In the genomic region with DNA sequence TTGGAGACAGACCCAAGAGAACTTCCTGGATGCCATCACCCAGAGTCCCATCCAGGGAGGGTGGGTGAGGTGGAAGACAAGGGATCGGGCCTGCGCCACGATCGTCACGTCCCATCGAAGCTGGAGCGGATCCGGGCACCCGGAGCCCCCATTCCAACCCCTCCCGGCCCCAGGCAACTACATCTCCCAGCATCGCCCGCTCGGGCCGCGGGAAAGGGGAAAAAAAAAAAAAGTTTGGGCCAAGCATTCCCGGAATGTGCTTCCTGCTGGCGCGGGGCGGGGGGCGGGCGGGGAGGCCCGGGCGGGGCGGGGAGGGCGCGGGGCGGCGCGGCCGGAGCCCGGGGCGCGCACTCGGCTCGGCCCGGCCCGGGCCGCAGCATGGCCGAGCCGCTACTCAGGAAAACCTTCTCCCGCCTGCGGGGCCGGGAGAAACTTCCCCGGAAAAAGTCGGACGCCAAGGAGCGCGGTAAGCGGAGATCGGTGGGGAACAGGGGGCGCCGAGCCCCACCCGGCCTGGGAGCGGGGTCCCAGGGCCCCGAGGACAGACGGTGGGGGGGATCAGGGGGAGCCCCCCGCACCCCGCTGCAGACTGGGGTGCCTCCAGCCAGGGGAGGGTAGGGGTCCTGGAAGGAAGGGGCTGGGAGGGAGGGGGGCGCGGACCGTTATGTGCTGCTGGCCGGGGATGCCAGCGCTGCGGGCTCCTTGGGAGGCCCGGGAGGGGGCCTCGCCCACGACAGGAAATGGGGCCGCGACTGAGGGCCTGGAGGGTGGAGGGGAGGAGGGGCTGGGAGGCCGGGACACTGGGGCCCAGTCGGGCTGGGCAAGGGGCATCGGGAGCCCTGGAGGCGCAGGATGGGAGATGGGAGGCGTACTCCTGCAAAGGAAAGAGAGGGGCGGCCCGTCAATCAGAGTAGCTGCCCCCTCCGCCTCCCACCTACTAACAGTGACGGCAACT, we compare ENCODE assay signal across 8 cellular contexts. TPM values are rescaled to one million over a fixed set of nuclear protein-coding genes. Genes with fewer than 3 reads are reported as not detected.
DNase-seq lines count a peak whose midpoint lies in the region; ATAC-seq, FAIRE-seq and TF ChIP-seq lines count a peak whose summit lies in the region.

A gene with protein sequence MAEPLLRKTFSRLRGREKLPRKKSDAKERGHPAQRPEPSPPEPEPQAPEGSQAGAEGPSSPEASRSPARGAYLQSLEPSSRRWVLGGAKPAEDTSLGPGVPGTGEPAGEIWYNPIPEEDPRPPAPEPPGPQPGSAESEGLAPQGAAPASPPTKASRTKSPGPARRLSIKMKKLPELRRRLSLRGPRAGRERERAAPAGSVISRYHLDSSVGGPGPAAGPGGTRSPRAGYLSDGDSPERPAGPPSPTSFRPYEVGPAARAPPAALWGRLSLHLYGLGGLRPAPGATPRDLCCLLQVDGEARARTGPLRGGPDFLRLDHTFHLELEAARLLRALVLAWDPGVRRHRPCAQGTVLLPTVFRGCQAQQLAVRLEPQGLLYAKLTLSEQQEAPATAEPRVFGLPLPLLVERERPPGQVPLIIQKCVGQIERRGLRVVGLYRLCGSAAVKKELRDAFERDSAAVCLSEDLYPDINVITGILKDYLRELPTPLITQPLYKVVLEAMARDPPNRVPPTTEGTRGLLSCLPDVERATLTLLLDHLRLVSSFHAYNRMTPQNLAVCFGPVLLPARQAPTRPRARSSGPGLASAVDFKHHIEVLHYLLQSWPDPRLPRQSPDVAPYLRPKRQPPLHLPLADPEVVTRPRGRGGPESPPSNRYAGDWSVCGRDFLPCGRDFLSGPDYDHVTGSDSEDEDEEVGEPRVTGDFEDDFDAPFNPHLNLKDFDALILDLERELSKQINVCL (plus strand): TSS at position 346 of the 955 bp plus-strand sequence. CDS start 33 bp downstream, at position 379.

- H3K4me1 Mint-ChIP-seq in activated CD8-positive, alpha-beta T cell treated with anti-CD3 and anti-CD28 coated beads, Interleukin-2, amount 10 ng/mL, durations not matched to agents 7 days and 5 days (ENCODE audit: low read depth), result peaks cover 14% of the 10 kb centered on the region
- H3K4me1 Mint-ChIP-seq in nephron, result peaks cover 10% of the 10 kb centered on the region

- ATAC-seq in activated CD8-positive, alpha-beta T cell treated with anti-CD3 and anti-CD28 coated beads, Interleukin-2, amount 10 ng/mL, durations not matched to agents 7 days and 5 days, result peak; percentile 53
- ATAC-seq in HG03378 (IDR thresholded peaks at IDR 0.05; ENCODE audit: unreplicated experiment) (no peak), GM18868 (IDR thresholded peaks at IDR 0.05; ENCODE audit: unreplicated experiment) (no peak), GM19463 (IDR thresholded peaks at IDR 0.05; ENCODE audit: unreplicated experiment) (no peak)

- peak within 1 kb of the TSS; percentile 83 for H3K4me3 ChIP-seq in fibroblast of the aortic adventitia (ENCODE audit: low read depth, low read length)

- CTCF ChIA-PET in activated CD8-positive, alpha-beta T cell treated with anti-CD3 and anti-CD28 coated beads, Interleukin-2, amount 10 ng/mL, durations not matched to agents 7 days and 5 days (lab: Charles Lee), result interaction anchor here (1.5 to 1.6 kb wide), 2 partner anchors 15 to 17 kb away, joined by 5 to 6 read pairs; no protein-coding TSS in a partner anchor

- peaks cover 16% of the 10 kb centered on the region for H3K27me3 Mint-ChIP-seq in activated CD8-positive, alpha-beta T cell treated with anti-CD3 and anti-CD28 coated beads, Interleukin-2, amount 10 ng/mL, durations not matched to agents 7 days and 5 days (ENCODE audit: low read depth)
- H3K27me3 Mint-ChIP-seq in nephron (ENCODE audit: low read depth), result peaks cover 6% of the 10 kb centered on the region

- no peaks in the 10 kb centered on the region for H3K36me3 Mint-ChIP-seq in activated CD8-positive, alpha-beta T cell treated with anti-CD3 and anti-CD28 coated beads, Interleukin-2, amount 10 ng/mL, durations not matched to agents 7 days and 5 days (ENCODE audit: low read depth)
- H3K36me3 Mint-ChIP-seq in nephron (ENCODE audit: low read depth), result peaks cover 23% of the 10 kb centered on the region

- DNase-seq in H4 (ENCODE audit: low spot score), result peak; percentile 42
- no peak for DNase-seq in activated CD8-positive, alpha-beta T cell treated with anti-CD3 and anti-CD28 coated beads, Interleukin-2, amount 10 ng/mL, durations not matched to agents 7 days and 5 days
- peak; percentile 72 for DNase-seq in fibroblast of the aortic adventitia (ENCODE audit: low read depth)
- DNase-seq in urothelium cell line (ENCODE audit: low spot score), result peak; percentile 82

- no peak for FAIRE-seq in urothelium cell line (lab: Jason Lieb, UNC)

- H3K4me3 Mint-ChIP-seq in activated CD8-positive, alpha-beta T cell treated with anti-CD3 and anti-CD28 coated beads, Interleukin-2, amount 10 ng/mL, durations not matched to agents 7 days and 5 days, result peak within 1 kb of the TSS; percentile 45
- peak within 1 kb of the TSS; percentile 84 to 94 (median 87) for H3K4me3 Mint-ChIP-seq in nephron

- POLR2A ChIA-PET in activated CD8-positive, alpha-beta T cell treated with anti-CD3 and anti-CD28 coated beads, Interleukin-2, amount 10 ng/mL, durations not matched to agents 7 days and 5 days (lab: Charles Lee), result interaction anchor here (1.5 kb wide), 1 partner anchor 17 kb away, joined by 3 read pairs; no protein-coding TSS in a partner anchor

- no peak for TF ChIP-seq CTCF in fibroblast of the aortic adventitia (IDR thresholded peaks at IDR 0.05; ENCODE audit: insufficient read depth, low read length)
- no peak for TF ChIP-seq CTCF in nephron (IDR thresholded peaks at IDR 0.05; ENCODE audit: unreplicated experiment in 3 of 3)

- H3K27ac Mint-ChIP-seq in activated CD8-positive, alpha-beta T cell treated with anti-CD3 and anti-CD28 coated beads, Interleukin-2, amount 10 ng/mL, durations not matched to agents 7 days and 5 days, result peak within 1 kb of the TSS; percentile 39
- peak within 1 kb of the TSS; percentile 79 to 90 (median 85) for H3K27ac Mint-ChIP-seq in nephron

- no peaks in the 10 kb centered on the region for H3K9me3 Mint-ChIP-seq in activated CD8-positive, alpha-beta T cell treated with anti-CD3 and anti-CD28 coated beads, Interleukin-2, amount 10 ng/mL, durations not matched to agents 7 days and 5 days (ENCODE audit: insufficient read depth)
- H3K9me3 Mint-ChIP-seq in nephron, result peaks cover 18% of the 10 kb centered on the region

RNA-seq across cellular contexts. Expression of the gene that starts here (rescaled TPM):
- 11.7 and 15.1 TPM in 2 replicates for total RNA-seq in H4 (2014; rRNA removed; shearing (Covaris generic))
- under 1 TPM in 1 of 2 experiments, not detected in 1; 0.13 TPM for total RNA-seq in activated CD8-positive, alpha-beta T cell treated with anti-CD3 and anti-CD28 coated beads, Interleukin-2, amount 10 ng/mL, durations not matched to agents 7 days and 5 days
- total RNA-seq in fibroblast of the aortic adventitia (ENCODE audit: low replicate concordance), result 36.2 and 46.9 TPM in 2 replicates

Comparison
In these comparisons a context has a peak if more than half of its experiments do, and no peak if none do; other contexts are left out.
1. RNA of the gene that starts here (total RNA-seq): 36.2 to 46.9 TPM in fibroblast of the aortic adventitia and 11.7 to 15.1 TPM in H4; 0.13 TPM in activated CD8-positive, alpha-beta T cell treated with anti-CD3 and anti-CD28 coated beads, Interleukin-2, amount 10 ng/mL, durations not matched to agents 7 days and 5 days; every median in the first group is over 10 times any median in the second.
2. Peak in ATAC-seq in activated CD8-positive, alpha-beta T cell treated with anti-CD3 and anti-CD28 coated beads, Interleukin-2, amount 10 ng/mL, durations not matched to agents 7 days and 5 days; RNA of the gene not detected or under 1 TPM.